ENCODE assay signal across 26 cellular contexts in the genomic region with DNA sequence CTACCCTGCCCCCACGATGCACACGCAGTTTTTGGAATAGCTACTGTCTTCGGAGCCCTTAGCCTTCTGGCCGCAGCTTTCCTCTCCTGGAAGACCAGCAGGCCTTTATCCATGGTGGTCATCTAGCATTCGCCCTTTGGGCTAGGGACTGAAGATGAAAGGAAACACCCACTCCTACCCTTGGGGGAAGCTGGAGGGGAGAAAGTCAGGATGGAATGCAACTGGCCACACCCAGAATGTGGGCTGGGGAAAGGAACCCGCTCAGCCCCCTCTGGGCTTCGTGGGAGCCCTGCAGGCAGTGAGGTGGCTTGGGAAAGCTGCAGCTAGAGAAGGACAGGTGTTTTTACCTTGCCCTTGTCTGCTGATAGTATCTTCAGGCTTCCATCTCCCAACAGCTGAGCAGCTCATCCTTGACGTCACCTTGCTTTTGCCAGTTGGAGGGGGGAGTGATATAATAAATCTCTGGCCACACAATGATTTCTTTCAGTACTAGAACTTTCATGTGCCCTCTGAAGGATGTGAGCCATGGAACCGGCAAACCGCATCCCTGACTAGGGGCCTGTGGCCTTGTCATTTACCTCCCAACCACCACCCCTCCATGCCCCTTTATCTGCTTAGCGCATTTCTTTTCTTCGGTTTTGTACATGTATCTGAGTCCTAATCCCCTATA.
"Had no signal": no experiment of that assay in that cellular context is flagged by ENCODE, and none has a peak within 500 bp of the region (broad histone marks: within the 10 kb centered on the region; RNA-seq: fewer than 3 reads in every experiment).

No MANE protein-coding gene starts in this region.

- DNase-seq: activated CD4-positive, alpha-beta memory T cell treated with anti-CD3 and anti-CD28 coated beads, Interleukin-2, amount 10 ng/mL, durations not matched to agents 7 days and 5 days; activated CD4-positive, alpha-beta T cell treated with anti-CD3 and anti-CD28 coated beads for 1 hour; activated CD4-positive, alpha-beta T cell treated with anti-CD3 and anti-CD28 coated beads for 4 hours; activated CD4-positive, alpha-beta T cell treated with anti-CD3 and anti-CD28 coated beads, Interleukin-2, amount 10 ng/mL, durations not matched to agents 7 days and 5 days; activated CD4-positive, alpha-beta T cell treated with anti-CD3 and anti-CD28 coated beads, Interleukin-2, amount 50 U/mL, for 4 hours; activated CD4-positive, CD25-positive, alpha-beta regulatory T cell; activated CD8-positive, alpha-beta memory T cell treated with anti-CD3 and anti-CD28 coated beads, Interleukin-2, amount 50 U/mL, for 48 hours; activated gamma-delta T cell; activated naive CD4-positive, alpha-beta T cell; activated naive CD4-positive, alpha-beta T cell treated with anti-CD3 and anti-CD28 coated beads, Interleukin-2, amount 10 ng/mL, durations not matched to agents 7 days and 5 days; activated naive CD8-positive, alpha-beta T cell treated with anti-CD3 and anti-CD28 coated beads, Interleukin-2, amount 10 ng/mL, durations not matched to agents 7 days and 5 days; activated T-cell treated with anti-CD3 and anti-CD28 coated beads for 4 hours; activated T-cell treated with anti-CD3 and anti-CD28 coated beads, Interleukin-2, amount 50 U/mL, for 24 hours; activated T-cell treated with anti-CD3 and anti-CD28 coated beads, Interleukin-2, amount 50 U/mL, for 72 hours; central memory CD4-positive, alpha-beta T cell; dorsolateral prefrontal cortex; effector memory CD4-positive, alpha-beta T cell; esophagus squamous epithelium; gastrocnemius medialis; glutamatergic neuron; heart left ventricle; SW 1271; T-helper 2 cell had no signal

- ATAC-seq: activated naive CD4-positive, alpha-beta T cell treated with anti-CD3 and anti-CD28 coated beads, Interleukin-2, amount 50 U/mL, for 72 hours; activated T-cell treated with anti-CD3 and anti-CD28 coated beads, Interleukin-2, amount 50 U/mL, for 72 hours; gastrocnemius medialis; heart left ventricle had no signal

- H3K9me3 Mint-ChIP-seq: activated CD4-positive, alpha-beta memory T cell treated with anti-CD3 and anti-CD28 coated beads, Interleukin-2, amount 10 ng/mL, durations not matched to agents 7 days and 5 days; activated CD4-positive, alpha-beta T cell treated with anti-CD3 and anti-CD28 coated beads, Interleukin-2, amount 10 ng/mL, durations not matched to agents 7 days and 5 days; activated naive CD4-positive, alpha-beta T cell treated with anti-CD3 and anti-CD28 coated beads, Interleukin-2, amount 10 ng/mL, durations not matched to agents 7 days and 5 days; activated naive CD4-positive, alpha-beta T cell treated with anti-CD3 and anti-CD28 coated beads, Interleukin-2, amount 50 U/mL, for 72 hours; activated naive CD8-positive, alpha-beta T cell treated with anti-CD3 and anti-CD28 coated beads, Interleukin-2, amount 10 ng/mL, durations not matched to agents 7 days and 5 days; activated T-cell treated with anti-CD3 and anti-CD28 coated beads, Interleukin-2, amount 50 U/mL, for 24 hours; activated T-cell treated with anti-CD3 and anti-CD28 coated beads, Interleukin-2, amount 50 U/mL, for 72 hours; dendritic cell treated with granulocyte-macrophage colony-stimulating factor and Interleukin-4, amounts not matched to agents 40 ng/mL and 50 ng/mL, for 4 days had no signal

- H3K27me3 Mint-ChIP-seq: activated CD4-positive, alpha-beta memory T cell treated with anti-CD3 and anti-CD28 coated beads, Interleukin-2, amount 10 ng/mL, durations not matched to agents 7 days and 5 days; activated CD4-positive, alpha-beta T cell treated with anti-CD3 and anti-CD28 coated beads, Interleukin-2, amount 10 ng/mL, durations not matched to agents 7 days and 5 days; activated naive CD4-positive, alpha-beta T cell treated with anti-CD3 and anti-CD28 coated beads, Interleukin-2, amount 10 ng/mL, durations not matched to agents 7 days and 5 days; activated naive CD8-positive, alpha-beta T cell treated with anti-CD3 and anti-CD28 coated beads, Interleukin-2, amount 10 ng/mL, durations not matched to agents 7 days and 5 days; brain; dendritic cell treated with granulocyte-macrophage colony-stimulating factor and Interleukin-4, amounts not matched to agents 40 ng/mL and 50 ng/mL, for 4 days had no signal

- H3K36me3 Mint-ChIP-seq: activated naive CD4-positive, alpha-beta T cell treated with anti-CD3 and anti-CD28 coated beads, Interleukin-2, amount 50 U/mL, for 72 hours had no signal

- H3K27ac Mint-ChIP-seq: activated CD4-positive, alpha-beta memory T cell treated with anti-CD3 and anti-CD28 coated beads, Interleukin-2, amount 10 ng/mL, durations not matched to agents 7 days and 5 days; activated CD4-positive, alpha-beta T cell treated with anti-CD3 and anti-CD28 coated beads, Interleukin-2, amount 10 ng/mL, durations not matched to agents 7 days and 5 days; activated naive CD4-positive, alpha-beta T cell treated with anti-CD3 and anti-CD28 coated beads, Interleukin-2, amount 10 ng/mL, durations not matched to agents 7 days and 5 days; activated naive CD4-positive, alpha-beta T cell treated with anti-CD3 and anti-CD28 coated beads, Interleukin-2, amount 50 U/mL, for 72 hours; activated naive CD8-positive, alpha-beta T cell treated with anti-CD3 and anti-CD28 coated beads, Interleukin-2, amount 10 ng/mL, durations not matched to agents 7 days and 5 days; activated T-cell treated with anti-CD3 and anti-CD28 coated beads, Interleukin-2, amount 50 U/mL, for 24 hours; activated T-cell treated with anti-CD3 and anti-CD28 coated beads, Interleukin-2, amount 50 U/mL, for 72 hours; brain; dendritic cell treated with granulocyte-macrophage colony-stimulating factor and Interleukin-4, amounts not matched to agents 40 ng/mL and 50 ng/mL, for 4 days had no signal

- H3K4me1 Mint-ChIP-seq: activated CD4-positive, alpha-beta memory T cell treated with anti-CD3 and anti-CD28 coated beads, Interleukin-2, amount 10 ng/mL, durations not matched to agents 7 days and 5 days; activated CD4-positive, alpha-beta T cell treated with anti-CD3 and anti-CD28 coated beads, Interleukin-2, amount 10 ng/mL, durations not matched to agents 7 days and 5 days; activated naive CD4-positive, alpha-beta T cell treated with anti-CD3 and anti-CD28 coated beads, Interleukin-2, amount 10 ng/mL, durations not matched to agents 7 days and 5 days; activated naive CD8-positive, alpha-beta T cell treated with anti-CD3 and anti-CD28 coated beads, Interleukin-2, amount 10 ng/mL, durations not matched to agents 7 days and 5 days had no signal

- H3K4me3 Mint-ChIP-seq: activated CD4-positive, alpha-beta memory T cell treated with anti-CD3 and anti-CD28 coated beads, Interleukin-2, amount 10 ng/mL, durations not matched to agents 7 days and 5 days; activated CD4-positive, alpha-beta T cell treated with anti-CD3 and anti-CD28 coated beads, Interleukin-2, amount 10 ng/mL, durations not matched to agents 7 days and 5 days; activated naive CD4-positive, alpha-beta T cell treated with anti-CD3 and anti-CD28 coated beads, Interleukin-2, amount 10 ng/mL, durations not matched to agents 7 days and 5 days; activated naive CD8-positive, alpha-beta T cell treated with anti-CD3 and anti-CD28 coated beads, Interleukin-2, amount 10 ng/mL, durations not matched to agents 7 days and 5 days; activated T-cell treated with anti-CD3 and anti-CD28 coated beads, Interleukin-2, amount 50 U/mL, for 24 hours; activated T-cell treated with anti-CD3 and anti-CD28 coated beads, Interleukin-2, amount 50 U/mL, for 72 hours; brain; dendritic cell treated with granulocyte-macrophage colony-stimulating factor and Interleukin-4, amounts not matched to agents 40 ng/mL and 50 ng/mL, for 4 days had no signal
